Comparison of ENCODE assay signal across 20 cellular contexts in genomic region chr5:135973323-135974018, GRCh38. TPM values are rescaled to one million over a fixed set of nuclear protein-coding genes. Genes with fewer than 3 reads are reported as not detected.
A peak's percentile ranks its signal among the peaks of the same experiment; 100 is the strongest.
DNase-seq lines count a peak whose midpoint lies in the region; ATAC-seq, FAIRE-seq and TF ChIP-seq lines count a peak whose summit lies in the region.
"Had no signal": no experiment of that assay in that cellular context is flagged by ENCODE, and none has a peak within 500 bp of the region (broad histone marks: within the 10 kb centered on the region; RNA-seq: fewer than 3 reads in every experiment).

No MANE protein-coding gene starts in this region.

- H3K9me3 Mint-ChIP-seq in nephron = peaks cover 9% of the 10 kb centered on the region
- peaks cover 14% of the 10 kb centered on the region for H3K9me3 Mint-ChIP-seq in nephron progenitor cell
- H3K9me3 Mint-ChIP-seq in CD8-positive, alpha-beta T cell = peaks cover 5% of the 10 kb centered on the region
- H3K9me3 Mint-ChIP-seq: dendritic cell treated with granulocyte-macrophage colony-stimulating factor and Interleukin-4, amounts not matched to agents 40 ng/mL and 50 ng/mL, for 4 days had no signal

- peaks cover 4% of the 10 kb centered on the region for H3K27me3 Mint-ChIP-seq in nephron (ENCODE audit: low read depth)
- H3K27me3 Mint-ChIP-seq in nephron progenitor cell (ENCODE audit: low read depth, poor library complexity) = peaks cover 3% of the 10 kb centered on the region
- H3K27me3 Mint-ChIP-seq in CD8-positive, alpha-beta T cell (ENCODE audit: low read depth) = peaks cover 26% of the 10 kb centered on the region

- H3K36me3 ChIP-seq in BJ (ENCODE audit: control insufficient read depth, insufficient read depth, low read length) (no peaks in the 10 kb centered on the region), MG63 (no peaks in the 10 kb centered on the region), fibroblast of lung (ENCODE audit: control insufficient read depth, insufficient read depth, low read length) (no peaks in the 10 kb centered on the region)
- H3K36me3 ChIP-seq in CD8-positive, alpha-beta T cell (ENCODE audit: insufficient read depth, low read length) = no peaks in the 10 kb centered on the region
- H3K36me3 ChIP-seq: adrenal gland, BE2C had no signal

- H3K27me3 ChIP-seq in BJ (ENCODE audit: control insufficient read depth, insufficient read depth, low read length) = no peaks in the 10 kb centered on the region
- H3K27me3 ChIP-seq in MG63 = no peaks in the 10 kb centered on the region
- H3K27me3 ChIP-seq in fibroblast of lung (ENCODE audit: control insufficient read depth, insufficient read depth, low read length) = no peaks in the 10 kb centered on the region
- H3K27me3 ChIP-seq in CD8-positive, alpha-beta T cell (ENCODE audit: insufficient read depth, low read length) = no peaks in the 10 kb centered on the region
- H3K27me3 ChIP-seq: adrenal gland had no signal

- H3K4me1 Mint-ChIP-seq in nephron = peaks cover 32% of the 10 kb centered on the region
- H3K4me1 Mint-ChIP-seq in nephron progenitor cell = no peaks in the 10 kb centered on the region
- H3K4me1 Mint-ChIP-seq in CD8-positive, alpha-beta T cell (ENCODE audit: low read depth) = no peaks in the 10 kb centered on the region

- FAIRE-seq in GM12892 (lab: Jason Lieb, UNC) = no peak

- H3K4me3 Mint-ChIP-seq in nephron (no peak overlapping the region), nephron progenitor cell (no peak overlapping the region)
- no peak overlapping the region for H3K4me3 Mint-ChIP-seq in CD8-positive, alpha-beta T cell
- H3K4me3 Mint-ChIP-seq: activated T-cell treated with anti-CD3 and anti-CD28 coated beads, Interleukin-2, amount 50 U/mL, for 24 hours; dendritic cell treated with granulocyte-macrophage colony-stimulating factor and Interleukin-4, amounts not matched to agents 40 ng/mL and 50 ng/mL, for 4 days; mesothelial cell of epicardium had no signal

- no peak overlapping the region for H3K9ac ChIP-seq in fibroblast of lung (ENCODE audit: insufficient read depth, low read length)

- H3K36me3 Mint-ChIP-seq in nephron (ENCODE audit: low read depth) = no peaks in the 10 kb centered on the region
- no peaks in the 10 kb centered on the region for H3K36me3 Mint-ChIP-seq in nephron progenitor cell (ENCODE audit: low read depth)
- no peaks in the 10 kb centered on the region for H3K36me3 Mint-ChIP-seq in CD8-positive, alpha-beta T cell

- H3K4me2 ChIP-seq in fibroblast of lung (ENCODE audit: extremely low read depth, insufficient read depth, low read length) = no peak overlapping the region

- DNase-seq in BJ (ENCODE audit: low read depth) = peak; percentile 66
- DNase-seq in MG63 = peak; percentile 74
- peak; percentile 29 to 88 for DNase-seq in fibroblast of lung (ENCODE audit: low read depth in 2 of 2)
- no peak for DNase-seq in nephron progenitor cell
- DNase-seq in CD8-positive, alpha-beta T cell = no peak
- DNase-seq in NCI-H2029 treated with DMSO at 0.1 percent for 48 hours (lab: John Stamatoyannopoulos, UW) = no peak
- DNase-seq in GM12892 (ENCODE audit: insufficient read length) = no peak
- DNase-seq: activated CD4-positive, alpha-beta T cell treated with anti-CD3 and anti-CD28 coated beads, Interleukin-2, amount 50 U/mL, for 1 hour; activated T-cell treated with anti-CD3 and anti-CD28 coated beads, Interleukin-2, amount 50 U/mL, for 24 hours; adrenal gland; BE2C; DMS53; foreskin melanocyte; NCI-H1930; occipital lobe; T1000 had no signal

- H3K9me3 ChIP-seq in MG63 (peaks cover 5% of the 10 kb centered on the region; the same call in 1 of the 2 replicates), fibroblast of lung (ENCODE audit: control insufficient read depth, insufficient read depth, low read depth, low read length) (no peaks in the 10 kb centered on the region)
- H3K9me3 ChIP-seq in CD8-positive, alpha-beta T cell (ENCODE audit: low read length) = no peaks in the 10 kb centered on the region
- H3K9me3 ChIP-seq: BE2C had no signal

- POLR2A ChIA-PET in BJ (lab: Charles Lee) = interaction anchor here (0.6 to 0.9 kb wide), 2 partner anchors 21 to 209 kb away, joined by 3 read pairs; no protein-coding TSS in a partner anchor
- POLR2A ChIA-PET in CD8-positive, alpha-beta T cell (lab: Charles Lee) = interaction anchor here (1.1 kb wide), 1 partner anchor 20 kb away, joined by 3 read pairs; no protein-coding TSS in a partner anchor

- TF ChIP-seq CTCF in BJ (IDR thresholded peaks at IDR 0.05; ENCODE audit: insufficient read depth, low read depth, low read length) (no peak), fibroblast of lung (conservative IDR thresholded peaks at IDR 0.05 in 1 of 2, IDR thresholded peaks at IDR 0.05 in 1 of 2; ENCODE audit: low read depth in 1 of 2, low read length in 2 of 2) (no peak), nephron (IDR thresholded peaks at IDR 0.05; ENCODE audit: unreplicated experiment in 3 of 3) (no peak), nephron progenitor cell (IDR thresholded peaks at IDR 0.05) (no peak)
- no peak for TF ChIP-seq CTCF in CD8-positive, alpha-beta T cell (IDR thresholded peaks at IDR 0.05)

- H4K20me1 ChIP-seq in fibroblast of lung (ENCODE audit: control insufficient read depth, extremely low read depth, insufficient read depth, low read length) = no peaks in the 10 kb centered on the region

- no peak for TF ChIP-seq POLR2A in GM12892 (IDR thresholded peaks at IDR 0.05; ENCODE audit: low read depth, low read length)

- H3K4me1 ChIP-seq in fibroblast of lung (ENCODE audit: control insufficient read depth, extremely low read depth, insufficient read depth, low read length) = no peaks in the 10 kb centered on the region
- no peaks in the 10 kb centered on the region for H3K4me1 ChIP-seq in CD8-positive, alpha-beta T cell (ENCODE audit: insufficient read depth, low read length)
- H3K4me1 ChIP-seq: adrenal gland, BE2C had no signal

- CTCF ChIA-PET in BJ (lab: Yijun Ruan, JAX) = interaction anchor here (0.8 to 2.0 kb wide), 3 partner anchors 20 to 80 kb away, joined by 3 to 4 read pairs (median 3); no protein-coding TSS in a partner anchor
- CTCF ChIA-PET in CD8-positive, alpha-beta T cell (lab: Charles Lee) = interaction anchor here (1.7 kb wide), 1 partner anchor 12 kb away, joined by 3 read pairs; no protein-coding TSS in a partner anchor

- no peak overlapping the region for H3K27ac ChIP-seq in fibroblast of lung (ENCODE audit: insufficient read depth, low read length)
- no peak overlapping the region for H3K27ac ChIP-seq in CD8-positive, alpha-beta T cell (ENCODE audit: low read depth, low read length)
- H3K27ac ChIP-seq: adrenal gland, HL-60 had no signal

- peak overlapping the region; percentile 62 to 73 (median 71) for H3K27ac Mint-ChIP-seq in nephron
- no peak overlapping the region for H3K27ac Mint-ChIP-seq in nephron progenitor cell
- H3K27ac Mint-ChIP-seq in CD8-positive, alpha-beta T cell = no peak overlapping the region
- H3K27ac Mint-ChIP-seq: activated T-cell treated with anti-CD3 and anti-CD28 coated beads, Interleukin-2, amount 50 U/mL, for 24 hours; dendritic cell treated with granulocyte-macrophage colony-stimulating factor and Interleukin-4, amounts not matched to agents 40 ng/mL and 50 ng/mL, for 4 days; mesothelial cell of epicardium had no signal

- ATAC-seq in CD8-positive, alpha-beta T cell = no peak

- H3K79me2 ChIP-seq in fibroblast of lung (ENCODE audit: control insufficient read depth, insufficient read depth, low read length) = no peaks in the 10 kb centered on the region

- no peak overlapping the region for H2AFZ ChIP-seq in fibroblast of lung (ENCODE audit: low read length)

- H3K4me3 ChIP-seq in BJ (ENCODE audit: low read depth, low read length) (no peak overlapping the region), MG63 (no peak overlapping the region), fibroblast of lung (replicated peaks in 1 of 4; ENCODE audit: control extremely low read depth in 1 of 4, insufficient read depth in 1 of 4, low read depth in 3 of 4, low read length in 4 of 4) (no peak overlapping the region)
- H3K4me3 ChIP-seq in CD8-positive, alpha-beta T cell (ENCODE audit: low read depth, low read length) = no peak overlapping the region
- H3K4me3 ChIP-seq: adrenal gland had no signal

- intact Hi-C loops in CD8-positive, alpha-beta T cell (cut with DNase I, micrococcal nuclease) = no loop called here

RNA-seq across cellular contexts. Expression of gene LECT2, which starts 18.7 kb away (rescaled TPM):
- polyA plus RNA-seq in BJ (2011; rRNA removed) = 0.10 TPM in 1 of 2 replicates, not detected in the other
- polyA minus RNA-seq in BJ (2011; rRNA and poly(A)+ RNA removed) = not detected in 2 replicates
- total RNA-seq in MG63 (2014; rRNA removed; shearing (Covaris generic); ENCODE audit: low replicate concordance) = not detected in 2 replicates
- total RNA-seq in fibroblast of lung = not detected in 2 replicates
- not detected in 2 replicates for polyA plus RNA-seq in fibroblast of lung
- polyA plus RNA-seq in fibroblast of lung (2012) = not detected in 2 replicates
- polyA minus RNA-seq in fibroblast of lung (ENCODE audit: low replicate concordance) = not detected in 2 replicates
- not detected for total RNA-seq in CD8-positive, alpha-beta T cell
- polyA plus RNA-seq in GM12892 (2012; ENCODE audit: missing spikeins) = not detected
- total RNA-seq: adrenal gland, mesothelial cell of epicardium, occipital lobe had no signal
- polyA plus RNA-seq: adrenal gland had no signal

RNA-seq across cellular contexts. Expression of gene TGFBI, which starts 55.3 kb away (rescaled TPM):
- polyA plus RNA-seq in BJ (2011; rRNA removed) (987 and 1,228 TPM in 2 replicates), fibroblast of lung (525 and 889 TPM in 2 replicates)
- polyA minus RNA-seq in BJ (2011; rRNA and poly(A)+ RNA removed) = 332 and 387 TPM in 2 replicates
- total RNA-seq in MG63 (2014; rRNA removed; shearing (Covaris generic); ENCODE audit: low replicate concordance) = 2,057 and 2,194 TPM in 2 replicates
- 270 and 398 TPM in 2 replicates for total RNA-seq in fibroblast of lung
- 631 and 968 TPM in 2 replicates for polyA plus RNA-seq in fibroblast of lung (2012)
- polyA minus RNA-seq in fibroblast of lung (ENCODE audit: low replicate concordance) = 379 and 787 TPM in 2 replicates
- 1 to 10 TPM; 1.8 TPM for total RNA-seq in CD8-positive, alpha-beta T cell
- polyA plus RNA-seq in GM12892 (2012; ENCODE audit: missing spikeins) = 0.66 TPM

Comparison
In these comparisons a context has a peak if more than half of its experiments do, and no peak if none do; other contexts are left out.
1. DNase-seq: peak in BJ (single experiment), MG63 (single experiment) and fibroblast of lung (2 of 2); none in nephron progenitor cell (single experiment), CD8-positive, alpha-beta T cell (0 of 7), NCI-H2029 treated with DMSO at 0.1 percent for 48 hours (single experiment) and GM12892 (single experiment).
2. H3K27ac Mint-ChIP-seq: peak in nephron (3 of 3); none in nephron progenitor cell (single experiment) and CD8-positive, alpha-beta T cell (single experiment).
3. RNA of gene TGFBI, which starts 55.3 kb away (total RNA-seq): 2,057 to 2,194 TPM in MG63 and 270 to 398 TPM in fibroblast of lung; 1.8 TPM in CD8-positive, alpha-beta T cell; every median in the first group is over 10 times any median in the second.